In genomic region chr3:5055352-5056004, GRCh38 we compare ENCODE assay signal across 15 cellular contexts.
DNase-seq lines count a peak whose midpoint lies in the region; ATAC-seq and TF ChIP-seq lines count a peak whose summit lies in the region.
"Had no signal": no experiment of that assay in that cellular context is flagged by ENCODE, and none has a peak within 500 bp of the region (broad histone marks: within the 10 kb centered on the region; RNA-seq: fewer than 3 reads in every experiment).

No MANE protein-coding gene starts in this region.

- H3K27me3 Mint-ChIP-seq in activated CD4-positive, alpha-beta T cell treated with anti-CD3 and anti-CD28 coated beads, Interleukin-2, amount 10 ng/mL, durations not matched to agents 24 days and 14 days: peaks cover 2% of the 10 kb centered on the region
- peaks cover 13% of the 10 kb centered on the region for H3K27me3 Mint-ChIP-seq in T-helper 17 cell
- H3K27me3 Mint-ChIP-seq in stimulated activated naive CD8-positive, alpha-beta T cell treated with anti-CD3 and anti-CD28 coated beads, Interleukin-15, amount 100 ng/mL, for 72 hours: peaks cover 20% of the 10 kb centered on the region

- H3K27ac ChIP-seq in lower lobe of right lung: peak overlapping the region; percentile 64
- H3K27ac ChIP-seq: thyroid gland had no signal

- peak overlapping the region; percentile 77 for H3K27ac Mint-ChIP-seq in activated CD4-positive, alpha-beta T cell treated with anti-CD3 and anti-CD28 coated beads, Interleukin-2, amount 10 ng/mL, durations not matched to agents 24 days and 14 days
- H3K27ac Mint-ChIP-seq in T-helper 17 cell: peak overlapping the region; percentile 80
- peak overlapping the region; percentile 40 to 55 for H3K27ac Mint-ChIP-seq in stimulated activated naive CD8-positive, alpha-beta T cell treated with anti-CD3 and anti-CD28 coated beads, Interleukin-15, amount 100 ng/mL, for 72 hours

- H3K4me1 Mint-ChIP-seq in activated CD4-positive, alpha-beta T cell treated with anti-CD3 and anti-CD28 coated beads, Interleukin-2, amount 10 ng/mL, durations not matched to agents 24 days and 14 days: peaks cover 53% of the 10 kb centered on the region
- peaks cover 16% of the 10 kb centered on the region for H3K4me1 Mint-ChIP-seq in T-helper 17 cell
- peaks cover 63% of the 10 kb centered on the region for H3K4me1 Mint-ChIP-seq in stimulated activated naive CD8-positive, alpha-beta T cell treated with anti-CD3 and anti-CD28 coated beads, Interleukin-15, amount 100 ng/mL, for 72 hours

- intact Hi-C loops in activated CD4-positive, alpha-beta T cell treated with anti-CD3 and anti-CD28 coated beads, Interleukin-2, amount 10 ng/mL, durations not matched to agents 24 days and 14 days (cut with micrococcal nuclease): loop anchor here (2.0 to 5.0 kb wide), 6 partner anchors 17 to 203 kb away; no protein-coding TSS in a partner anchor
- intact Hi-C loops in lower lobe of right lung (cut with DNase I): loop anchor here (10.0 kb wide), 1 partner anchor 341 kb away; no protein-coding TSS in a partner anchor

- H3K9me3 Mint-ChIP-seq in activated CD4-positive, alpha-beta T cell treated with anti-CD3 and anti-CD28 coated beads, Interleukin-2, amount 10 ng/mL, durations not matched to agents 24 days and 14 days: peaks cover 5% of the 10 kb centered on the region
- H3K9me3 Mint-ChIP-seq in stimulated activated naive CD8-positive, alpha-beta T cell treated with anti-CD3 and anti-CD28 coated beads, Interleukin-15, amount 100 ng/mL, for 72 hours: no peaks in the 10 kb centered on the region

- H3K27me3 ChIP-seq in lower lobe of right lung (ENCODE audit: low read depth): no peaks in the 10 kb centered on the region
- H3K27me3 ChIP-seq: thyroid gland had no signal

- no peaks in the 10 kb centered on the region for H3K36me3 ChIP-seq in lower lobe of right lung
- H3K36me3 ChIP-seq: thyroid gland had no signal

- DNase-seq in activated CD4-positive, alpha-beta T cell treated with anti-CD3 and anti-CD28 coated beads, Interleukin-2, amount 10 ng/mL, durations not matched to agents 24 days and 14 days: no peak
- no peak for DNase-seq in activated CD4-positive, alpha-beta T cell treated with anti-CD3 and anti-CD28 coated beads for 48 hours
- DNase-seq in T-helper 17 cell (no peak), lower lobe of right lung (no peak), SK-N-DZ (ENCODE audit: low spot score) (no peak), COR-L47 (lab: John Stamatoyannopoulos, UW) (no peak)
- no peak for DNase-seq in stimulated activated naive CD8-positive, alpha-beta T cell treated with anti-CD3 and anti-CD28 coated beads, Interleukin-15, amount 100 ng/mL, for 72 hours
- DNase-seq: activated CD4-positive, CD25-positive, alpha-beta regulatory T cell treated with anti-CD3 and anti-CD28 coated beads, Interleukin-2, amount 50 U/mL, for 72 hours; activated effector memory CD4-positive, alpha-beta T cell treated with anti-CD3 and anti-CD28 coated beads, Interleukin-2, amount 50 U/mL, for 16 hours; central memory CD4-positive, alpha-beta T cell; NCI-H1048; NCI-H446 treated with DMSO at 0.1 percent for 48 hours; thyroid gland had no signal

- H3K4me1 ChIP-seq in lower lobe of right lung: peaks cover 22% of the 10 kb centered on the region
- H3K4me1 ChIP-seq: thyroid gland had no signal

- no peak for ATAC-seq in T-helper 17 cell
- ATAC-seq in lower lobe of right lung: peak; percentile 35 to 63
- ATAC-seq in stimulated activated naive CD8-positive, alpha-beta T cell treated with anti-CD3 and anti-CD28 coated beads, Interleukin-15, amount 100 ng/mL, for 72 hours: peak; percentile 56
- ATAC-seq in GM19397 (IDR thresholded peaks at IDR 0.05; ENCODE audit: unreplicated experiment): no peak
- ATAC-seq: Right ventricle myocardium inferior had no signal

- H3K36me3 Mint-ChIP-seq in activated CD4-positive, alpha-beta T cell treated with anti-CD3 and anti-CD28 coated beads, Interleukin-2, amount 10 ng/mL, durations not matched to agents 24 days and 14 days (ENCODE audit: low read depth): no peaks in the 10 kb centered on the region
- no peaks in the 10 kb centered on the region for H3K36me3 Mint-ChIP-seq in T-helper 17 cell (ENCODE audit: low read depth)

- H3K4me3 Mint-ChIP-seq in activated CD4-positive, alpha-beta T cell treated with anti-CD3 and anti-CD28 coated beads, Interleukin-2, amount 10 ng/mL, durations not matched to agents 24 days and 14 days: peak overlapping the region; percentile 15
- peak overlapping the region; percentile 25 for H3K4me3 Mint-ChIP-seq in T-helper 17 cell
- H3K4me3 Mint-ChIP-seq in stimulated activated naive CD8-positive, alpha-beta T cell treated with anti-CD3 and anti-CD28 coated beads, Interleukin-15, amount 100 ng/mL, for 72 hours: peak overlapping the region; percentile 4 to 27

- H3K4me3 ChIP-seq in lower lobe of right lung: no peak overlapping the region
- H3K4me3 ChIP-seq: thyroid gland had no signal

- H3K9me3 ChIP-seq in T-helper 17 cell (ENCODE audit: control insufficient read depth, low read length, poor library complexity, severe bottlenecking) (no peaks in the 10 kb centered on the region), lower lobe of right lung (no peaks in the 10 kb centered on the region)
- H3K9me3 ChIP-seq: thyroid gland had no signal

- no peak for TF ChIP-seq CTCF in lower lobe of right lung (IDR thresholded peaks at IDR 0.05)

Comparison
In these comparisons a context has a peak if more than half of its experiments do, and no peak if none do; other contexts are left out.
1. ATAC-seq: peak in lower lobe of right lung (2 of 2) and stimulated activated naive CD8-positive, alpha-beta T cell treated with anti-CD3 and anti-CD28 coated beads, Interleukin-15, amount 100 ng/mL, for 72 hours (single experiment); none in T-helper 17 cell (single experiment) and GM19397 (single experiment).
2. Peak in every context shown above with its lines, with median percentiles within 50 percentile points of each other: H3K27ac Mint-ChIP-seq and H3K4me3 Mint-ChIP-seq.